16 cellular contexts compared by ENCODE assay signal in genomic region chr7:134703781-134704180, GRCh38. TPM values are rescaled to one million over a fixed set of nuclear protein-coding genes. Genes with fewer than 3 reads are reported as not detected.
DNase-seq lines count a peak whose midpoint lies in the region; ATAC-seq, FAIRE-seq and TF ChIP-seq lines count a peak whose summit lies in the region.
"Had no signal": no experiment of that assay in that cellular context is flagged by ENCODE, and none has a peak within 500 bp of the region (broad histone marks: within the 10 kb centered on the region; RNA-seq: fewer than 3 reads in every experiment).

No MANE protein-coding gene starts in this region.

- H3K23ac ChIP-seq in mesendoderm (ENCODE audit: low read length) = no peak overlapping the region

- H2BK15ac ChIP-seq in mesendoderm (replicated peaks; ENCODE audit: low read depth) = no peak overlapping the region

- H3K79me1 ChIP-seq in mesendoderm (ENCODE audit: low read length) = no peaks in the 10 kb centered on the region

- TF ChIP-seq EP300 in esophagus muscularis mucosa (IDR thresholded peaks at IDR 0.05) (peak; percentile 67), stomach (IDR thresholded peaks at IDR 0.05) (peak; percentile 91)

- H3K4me3 ChIP-seq in esophagus muscularis mucosa = no peak overlapping the region
- H3K4me3 ChIP-seq in mesendoderm (ENCODE audit: low read length) = no peak overlapping the region
- no peak overlapping the region for H3K4me3 ChIP-seq in stomach
- H3K4me3 ChIP-seq: lung had no signal

- no peak overlapping the region for H3K56ac ChIP-seq in mesendoderm (ENCODE audit: low read length)

- H3K27ac ChIP-seq in esophagus muscularis mucosa (replicated peaks in 1 of 4) (peak overlapping the region; percentile 82 to 90 (median 89)), mesendoderm (ENCODE audit: low read depth, low read length) (no peak overlapping the region), stomach (peak overlapping the region in 4 of 5 donors; percentile 72 to 88 (median 82))

- DNase-seq in LHCN-M2 (ENCODE audit: low read depth) (peak; percentile 71), esophagus muscularis mucosa (ENCODE audit: extremely low spot score) (no peak), mesendoderm (peak; percentile 56), stomach (no peak), SKM-1 (lab: John Stamatoyannopoulos, UW; ENCODE audit: unreplicated experiment) (no peak), hippocampal formation (lab: John Stamatoyannopoulos, UW) (no peak), RCC 7860 (ENCODE audit: low spot score) (no peak)
- DNase-seq: activated CD8-positive, alpha-beta memory T cell treated with anti-CD3 and anti-CD28 coated beads, Interleukin-2, amount 10 ng/mL, durations not matched to agents 7 days and 5 days; NCI-H1694 treated with DMSO at 0.1 percent for 48 hours; stimulated activated CD4-positive, alpha-beta T cell treated with anti-CD3 and anti-CD28 coated beads, Interleukin-12 subunit alpha, Interleukin-12 subunit beta, amount 100 ng/mL, for 4 hours; stimulated activated CD8-positive, alpha-beta memory T cell treated with anti-CD3 and anti-CD28 coated beads, Interleukin-4, amount 100 ng/mL, for 48 hours; T-helper 9 cell had no signal

- no peak for TF ChIP-seq POLR2A in esophagus muscularis mucosa (IDR thresholded peaks at IDR 0.05; ENCODE audit: low read depth)
- no peak for TF ChIP-seq POLR2A in stomach (IDR thresholded peaks at IDR 0.05)

- FAIRE-seq in RCC 7860 (lab: Jason Lieb, UNC) = no peak
- FAIRE-seq: G401.6 had no signal

- no peak overlapping the region for H3K9ac ChIP-seq in mesendoderm (ENCODE audit: low read length)

- WGBS in esophagus muscularis mucosa = 61% methylated on average over 6 of the region's 6 CpGs
- WGBS in mesendoderm (ENCODE audit: extremely low coverage, insufficient coverage, low lambda C conversion rate) = no CpG with 5 or more reads among the region's 6 CpGs
- 37 to 61% (median 57%) methylated on average over 6 of the region's 6 CpGs for WGBS in stomach, 5 donors

- H4K5ac ChIP-seq in mesendoderm (ENCODE audit: low read length) = peak overlapping the region; percentile 47

- H2BK5ac ChIP-seq in mesendoderm (ENCODE audit: low read length) = no peak overlapping the region

- no peaks in the 10 kb centered on the region for H3K27me3 ChIP-seq in esophagus muscularis mucosa
- H3K27me3 ChIP-seq in mesendoderm (ENCODE audit: insufficient read depth, low read length, poor library complexity) = no peaks in the 10 kb centered on the region
- no peaks in the 10 kb centered on the region for H3K27me3 ChIP-seq in stomach

- no peaks in the 10 kb centered on the region for H3K9me3 ChIP-seq in esophagus muscularis mucosa
- no peaks in the 10 kb centered on the region for H3K9me3 ChIP-seq in stomach

- H2BK120ac ChIP-seq in mesendoderm (ENCODE audit: low read depth, low read length) = no peak overlapping the region

- ATAC-seq in GM21723 (IDR thresholded peaks at IDR 0.05; ENCODE audit: unreplicated experiment) = no peak
- ATAC-seq: activated CD8-positive, alpha-beta memory T cell treated with anti-CD3 and anti-CD28 coated beads, Interleukin-2, amount 10 ng/mL, durations not matched to agents 7 days and 5 days; esophagus mucosa had no signal

- H3K36me3 ChIP-seq in esophagus muscularis mucosa (no peaks in the 10 kb centered on the region), mesendoderm (ENCODE audit: control insufficient read depth, insufficient read depth, low read length) (no peaks in the 10 kb centered on the region), stomach (no peaks in the 10 kb centered on the region)

- H3K79me2 ChIP-seq in mesendoderm (ENCODE audit: control insufficient read depth, insufficient read depth, low read length) = no peaks in the 10 kb centered on the region

- H2AK5ac ChIP-seq in mesendoderm (ENCODE audit: low read length) = no peak overlapping the region

- no peak overlapping the region for H3K4me2 ChIP-seq in mesendoderm (ENCODE audit: low read length)

- TF ChIP-seq CTCF in esophagus muscularis mucosa (IDR thresholded peaks at IDR 0.05) = no peak
- no peak for TF ChIP-seq CTCF in stomach (IDR thresholded peaks at IDR 0.05)

- H3K4me1 ChIP-seq in esophagus muscularis mucosa = peaks cover 4 to 71% (median 67%) of the 10 kb centered on the region in 4 donors
- H3K4me1 ChIP-seq in mesendoderm (ENCODE audit: control insufficient read depth, low read depth, low read length) = no peaks in the 10 kb centered on the region
- peaks cover 0 to 42% (median 12%) of the 10 kb centered on the region in 4 donors for H3K4me1 ChIP-seq in stomach

- peak overlapping the region; percentile 24 for H3K18ac ChIP-seq in mesendoderm (ENCODE audit: low read length)

- H3K4ac ChIP-seq in mesendoderm (ENCODE audit: low read depth, low read length) = no peak overlapping the region

- H4K8ac ChIP-seq in mesendoderm (ENCODE audit: low read depth, low read length) = no peak overlapping the region

- intact Hi-C loops in esophagus muscularis mucosa (cut with DNase I) = loop anchor here (5.0 kb wide), 1 partner anchor 44 kb away; no protein-coding TSS in a partner anchor
- intact Hi-C loops in stomach (cut with DNase I; ENCODE audit: low total_unique reads) = no loop called here

RNA-seq across cellular contexts. Expression of gene BPGM, which starts 57.1 kb away (rescaled TPM):
- total RNA-seq in LHCN-M2 (2014; rRNA removed) (32.2 and 37.1 TPM in 2 replicates), esophagus muscularis mucosa (10 to 100 TPM; 19.1 to 29.4 (median 22.7) TPM), stomach (10 to 100 TPM in 3 of 5 donors, 1 to 10 TPM in 2; 4.7 to 47.3 (median 20.2) TPM)
- 19.7 TPM for polyA plus RNA-seq in LHCN-M2 (2012)
- 14.5 TPM for polyA plus RNA-seq in mesendoderm (2013, experiment 1 of 2)
- polyA plus RNA-seq in mesendoderm (2013, experiment 2 of 2) = 14.2 TPM
- polyA plus RNA-seq in stomach = 10 to 100 TPM; 13.0 to 22.5 (median 19.4) TPM

Comparison
In these comparisons a context has a peak if more than half of its experiments do, and no peak if none do; other contexts are left out.
1. DNase-seq: peak in LHCN-M2 (single experiment) and mesendoderm (single experiment); none in esophagus muscularis mucosa (single experiment), stomach (single experiment), SKM-1 (single experiment), hippocampal formation (0 of 2) and RCC 7860 (single experiment).